In genomic region chr5:30401479-30402058, GRCh38 we compare ENCODE assay signal across 9 cellular contexts.
A peak's percentile ranks its signal among the peaks of the same experiment; 100 is the strongest.
DNase-seq lines count a peak whose midpoint lies in the region; ATAC-seq and TF ChIP-seq lines count a peak whose summit lies in the region.
"Had no signal": no experiment of that assay in that cellular context is flagged by ENCODE, and none has a peak within 500 bp of the region (broad histone marks: within the 10 kb centered on the region; RNA-seq: fewer than 3 reads in every experiment).

No MANE protein-coding gene starts in this region.

- DNase-seq in NCI-H510A treated with DMSO at 0.1 percent for 48 hours (lab: John Stamatoyannopoulos, UW) (peak; percentile 39), NCI-H510A (lab: John Stamatoyannopoulos, UW) (no peak), NCI-H69 (lab: John Stamatoyannopoulos, UW) (peak; percentile 84), dorsolateral prefrontal cortex (peak in 4 of 10 donors; percentile 14 to 58 (median 40)), omental fat pad (ENCODE audit: low spot score) (peak; percentile 30), mesenteric fat pad (ENCODE audit: low spot score) (no peak)
- DNase-seq in activated effector memory CD4-positive, alpha-beta T cell treated with Interleukin-2 at 50 U/mL for 16 hours = no peak

- no peak for TF ChIP-seq POLR2A in GM18505 (IDR thresholded peaks at IDR 0.05; ENCODE audit: borderline replicate concordance, extremely low read depth, insufficient read depth, insufficient read length)

- intact Hi-C loops in dorsolateral prefrontal cortex (cut with DNase I) = no loop called here

- no peak for ATAC-seq in omental fat pad (ENCODE audit: low FRiP score)
- ATAC-seq in GM18505 (IDR thresholded peaks at IDR 0.05; ENCODE audit: unreplicated experiment) = no peak

- no peak overlapping the region for H3K4me3 ChIP-seq in dorsolateral prefrontal cortex
- H3K4me3 ChIP-seq: tibial nerve had no signal

- no peaks in the 10 kb centered on the region for H3K27me3 ChIP-seq in dorsolateral prefrontal cortex
- H3K27me3 ChIP-seq: tibial nerve had no signal

- TF ChIP-seq CTCF in dorsolateral prefrontal cortex (IDR thresholded peaks at IDR 0.05 in 54 of 56, conservative IDR thresholded peaks at IDR 0.05 in 2 of 56; ENCODE audit: low read depth in 1 of 56, partially characterized antibody in 56 of 56) = peak in 49 of 56 donors; percentile 30 to 62 (median 44)
- TF ChIP-seq CTCF in omental fat pad (IDR thresholded peaks at IDR 0.05) = no peak

- no peak overlapping the region for H3K27ac ChIP-seq in dorsolateral prefrontal cortex
- H3K27ac ChIP-seq: tibial nerve had no signal

Comparison
In these comparisons a context has a peak if more than half of its experiments do, and no peak if none do; other contexts are left out.
1. DNase-seq: peak in NCI-H510A treated with DMSO at 0.1 percent for 48 hours (single experiment), NCI-H69 (single experiment) and omental fat pad (single experiment); none in NCI-H510A (single experiment), activated effector memory CD4-positive, alpha-beta T cell treated with Interleukin-2 at 50 U/mL for 16 hours (single experiment) and mesenteric fat pad (single experiment).
2. CTCF ChIP-seq: peak in dorsolateral prefrontal cortex (49 of 56); none in omental fat pad (0 of 3).